In the genomic region with DNA sequence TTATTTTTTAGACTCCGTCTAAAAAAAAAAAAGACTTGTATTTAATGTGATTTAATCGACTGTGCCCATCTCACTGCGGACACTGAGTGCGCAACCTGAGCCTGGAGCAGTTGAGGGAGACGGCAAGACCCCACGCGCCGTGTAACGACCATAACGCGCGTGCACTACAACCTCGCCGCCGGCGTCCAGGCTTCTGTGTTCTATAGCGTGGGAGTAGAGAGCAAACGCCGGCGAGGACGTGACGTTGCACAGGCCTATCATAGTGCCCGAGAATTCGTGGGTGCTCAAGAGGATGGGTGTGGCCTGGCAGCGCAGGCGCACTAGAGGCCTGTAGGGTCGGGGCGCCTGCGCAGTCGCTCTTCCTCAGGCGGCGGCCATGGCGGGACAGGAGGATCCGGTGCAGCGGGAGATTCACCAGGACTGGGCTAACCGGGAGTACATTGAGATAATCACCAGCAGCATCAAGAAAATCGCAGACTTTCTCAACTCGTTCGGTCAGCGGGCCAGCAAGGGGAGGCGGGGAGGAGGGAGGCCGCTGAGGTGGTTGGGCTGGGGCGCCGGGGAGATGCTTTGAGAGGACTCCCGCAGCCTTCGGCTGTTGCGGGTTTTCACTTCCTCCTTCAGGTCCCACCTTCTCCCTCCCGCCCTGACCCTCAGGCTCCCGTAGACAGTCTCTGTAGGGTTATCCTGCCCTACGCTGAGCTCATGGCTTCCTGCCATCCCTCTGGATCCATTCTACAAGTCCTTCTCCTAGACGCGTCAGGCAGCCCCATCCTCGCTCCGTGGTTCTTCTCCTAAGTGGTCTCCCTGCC, we compare ENCODE assay signal across 8 cellular contexts. TPM values are rescaled to one million over a fixed set of nuclear protein-coding genes. Genes with fewer than 3 reads are reported as not detected.
DNase-seq lines count a peak whose midpoint lies in the region; ATAC-seq and TF ChIP-seq lines count a peak whose summit lies in the region.

TSS of gene BRK1 (plus strand) at position 350 of the 812 bp plus-strand sequence. CDS start at position 377, 27 bp downstream.

- H3K4me1 ChIP-seq in ACC112 (ENCODE audit: control insufficient read depth, insufficient read depth, low read length, unreplicated experiment): peaks cover 21% of the 10 kb centered on the region
- H3K4me1 ChIP-seq in breast epithelium: peaks cover 0 to 4% of the 10 kb centered on the region in 2 donors
- H3K4me1 ChIP-seq in iPS-20b (ENCODE audit: insufficient read depth, low read length): peaks cover 5% of the 10 kb centered on the region; the same call in 1 of the 2 replicates

- DNase-seq in NCI-H2196 treated with DMSO at 0.1 percent for 48 hours (lab: John Stamatoyannopoulos, UW; ENCODE audit: unreplicated experiment) (peak; percentile 67), breast epithelium (ENCODE audit: low spot score in 2 of 2) (peak; percentile 92 to 94)

- peak within 1 kb of the TSS; percentile 94 for H3K9ac ChIP-seq in iPS-20b (ENCODE audit: low read depth, low read length)

- intact Hi-C loops in breast epithelium (cut with DNase I; ENCODE audit: low total_unique reads): no loop called here

- peak within 1 kb of the TSS; percentile 82 for H2AFZ ChIP-seq in ACC112 (ENCODE audit: low read length, unreplicated experiment)

- TF ChIP-seq CTCF in VCaP (conservative IDR thresholded peaks at IDR 0.05) (no peak), breast epithelium (IDR thresholded peaks at IDR 0.05) (no peak)

- peak; percentile 73 for TF ChIP-seq POLR2A in breast epithelium (IDR thresholded peaks at IDR 0.05)

- ATAC-seq in GM18870 (IDR thresholded peaks at IDR 0.05; ENCODE audit: unreplicated experiment): peak; percentile 85
- peak; percentile 93 for ATAC-seq in HG03135 (IDR thresholded peaks at IDR 0.05; ENCODE audit: unreplicated experiment)

- H3K27me3 ChIP-seq in ACC112 (ENCODE audit: insufficient read depth, low read length): no peaks in the 10 kb centered on the region
- H3K27me3 ChIP-seq in breast epithelium: peaks cover 0 to 3% of the 10 kb centered on the region in 2 donors
- H3K27me3 ChIP-seq in iPS-20b (ENCODE audit: insufficient read depth, low read length): no peaks in the 10 kb centered on the region

- peak within 1 kb of the TSS; percentile 97 for H3K4me3 ChIP-seq in ACC112 (ENCODE audit: low read depth, low read length)
- peak within 1 kb of the TSS; percentile 74 to 94 (median 75) for H3K4me3 ChIP-seq in breast epithelium
- H3K4me3 ChIP-seq in iPS-20b (ENCODE audit: low read length): peak within 1 kb of the TSS; percentile 100
- peak within 1 kb of the TSS; percentile 77 to 94 (median 86) for H3K4me3 ChIP-seq in skin epidermis

- H3K27ac ChIP-seq in ACC112 (ENCODE audit: low read depth, low read length) (peak within 1 kb of the TSS; percentile 45), VCaP (peak within 1 kb of the TSS; percentile 74), breast epithelium (peak within 1 kb of the TSS; percentile 86 to 91), iPS-20b (ENCODE audit: low read length) (no peak within 1 kb of the TSS), skin epidermis (peak within 1 kb of the TSS; percentile 58 to 96 (median 83))

- H3K36me3 ChIP-seq in ACC112 (ENCODE audit: insufficient read depth, low read length) (no peaks in the 10 kb centered on the region), breast epithelium (no peaks in the 10 kb centered on the region), iPS-20b (ENCODE audit: insufficient read depth, low read depth, low read length) (peaks cover 9% of the 10 kb centered on the region; the same call in 1 of the 2 replicates)

- H3K79me2 ChIP-seq in ACC112 (ENCODE audit: control insufficient read depth, insufficient read depth, low read length, unreplicated experiment): peaks cover 49% of the 10 kb centered on the region

- no peaks in the 10 kb centered on the region for H3K9me3 ChIP-seq in breast epithelium
- H3K9me3 ChIP-seq in iPS-20b (ENCODE audit: insufficient read depth, low read depth, low read length): no peaks in the 10 kb centered on the region

RNA-seq across cellular contexts. Expression of gene BRK1, which starts in this region (rescaled TPM):
- total RNA-seq in breast epithelium: 100 to 1,000 TPM; 119 to 144 (median 119) TPM
